ENCODE assay signal across 34 cellular contexts in the genomic region with DNA sequence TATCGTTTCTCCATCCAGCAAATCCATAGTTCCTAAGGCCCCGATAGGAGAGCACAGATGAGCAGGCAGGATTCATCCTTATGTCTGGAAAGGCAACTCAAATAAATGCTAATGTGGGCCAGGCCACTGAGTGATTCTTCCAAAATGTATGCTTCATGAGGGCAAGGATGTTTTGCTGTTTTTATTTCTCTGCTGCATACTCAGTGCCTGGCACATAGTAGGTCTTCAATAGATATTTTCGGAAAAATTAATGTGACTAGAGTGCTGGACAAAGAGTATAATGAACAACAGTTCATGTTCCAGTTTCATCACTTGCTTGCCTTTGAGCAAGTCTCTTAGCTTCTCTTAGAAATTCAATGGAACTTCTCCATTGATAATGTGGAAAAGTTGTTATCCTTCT.
"Had no signal": no experiment of that assay in that cellular context is flagged by ENCODE, and none has a peak within 500 bp of the region (broad histone marks: within the 10 kb centered on the region; RNA-seq: fewer than 3 reads in every experiment).

No MANE protein-coding gene starts in this region.

- H3K4me1 ChIP-seq: adrenal gland, ascending aorta, body of pancreas, breast epithelium had no signal

- ATAC-seq: activated naive CD4-positive, alpha-beta T cell treated with anti-CD3 and anti-CD28 coated beads, Interleukin-2, amount 50 U/mL, for 72 hours; activated naive CD8-positive, alpha-beta T cell treated with anti-CD3 and anti-CD28 coated beads, Interleukin-2, amount 50 U/mL, for 24 hours; activated T-cell treated with anti-CD3 and anti-CD28 coated beads, Interleukin-2, amount 50 U/mL, for 4 hours; activated T-cell treated with anti-CD3 and anti-CD28 coated beads, Interleukin-2, amount 50 U/mL, for 72 hours; activated T-helper 17 cell treated with anti-CD3 and anti-CD28 coated beads, Interleukin-2, amount 50 U/mL, for 72 hours; body of pancreas had no signal

- FAIRE-seq: astrocyte, bronchial epithelial cell had no signal

- H3K27ac ChIP-seq: adrenal gland, ascending aorta, body of pancreas, brain microvascular endothelial cell, breast epithelium, cardiac muscle cell had no signal

- H3K4me3 ChIP-seq: adrenal gland, ascending aorta, body of pancreas, breast epithelium, cardiac muscle cell had no signal

- H3K9me3 ChIP-seq: adrenal gland, ascending aorta, body of pancreas had no signal

- DNase-seq: activated effector memory CD4-positive, alpha-beta T cell treated with anti-CD3 and anti-CD28 coated beads, Interleukin-2, amount 50 U/mL, for 16 hours; activated effector memory CD4-positive, alpha-beta T cell treated with Interleukin-2 at 50 U/mL for 16 hours; activated gamma-delta T cell; activated gamma-delta T cell treated with Interleukin-2 at 50 U/mL for 16 hours; activated naive CD4-positive, alpha-beta T cell; activated naive CD4-positive, alpha-beta T cell treated with anti-CD3 and anti-CD28 coated beads for 36 hours; activated naive CD4-positive, alpha-beta T cell treated with anti-CD3 and anti-CD28 coated beads, Interleukin-2, amount 10 ng/mL, durations not matched to agents 7 days and 5 days; activated naive CD4-positive, alpha-beta T cell treated with anti-CD3 and anti-CD28 coated beads, Interleukin-2, amount 50 U/mL, for 16 hours; activated naive CD4-positive, alpha-beta T cell treated with Interleukin-2 at 50 U/mL for 16 hours; activated naive CD8-positive, alpha-beta T cell treated with anti-CD3 and anti-CD28 coated beads for 36 hours; activated naive CD8-positive, alpha-beta T cell treated with anti-CD3 and anti-CD28 coated beads, Interleukin-2, amount 10 ng/mL, durations not matched to agents 7 days and 5 days; activated naive CD8-positive, alpha-beta T cell treated with anti-CD3 and anti-CD28 coated beads, Interleukin-2, amount 50 U/mL, for 24 hours; activated T-cell treated with anti-CD3 and anti-CD28 coated beads, Interleukin-2, amount 50 U/mL, for 1 hour; activated T-cell treated with anti-CD3 and anti-CD28 coated beads, Interleukin-2, amount 50 U/mL, for 24 hours; activated T-cell treated with anti-CD3 and anti-CD28 coated beads, Interleukin-2, amount 50 U/mL, for 4 hours; activated T-cell treated with anti-CD3 and anti-CD28 coated beads, Interleukin-2, amount 50 U/mL, for 48 hours; activated T-cell treated with anti-CD3 and anti-CD28 coated beads, Interleukin-2, amount 50 U/mL, for 72 hours; adrenal gland; amniotic stem cell; amygdala; anterior cingulate cortex; aorta; body of pancreas; brain microvascular endothelial cell; caudate nucleus; central memory CD4-positive, alpha-beta T cell; cerebellar nuclear complex had no signal

- H3K36me3 ChIP-seq: adrenal gland, ascending aorta, brain microvascular endothelial cell, breast epithelium, cardiac muscle cell had no signal

- H3K27me3 ChIP-seq: adrenal gland, ascending aorta, body of pancreas, brain microvascular endothelial cell, breast epithelium, cardiac muscle cell had no signal
